1 cellular context compared by ENCODE assay signal in the genomic region with DNA sequence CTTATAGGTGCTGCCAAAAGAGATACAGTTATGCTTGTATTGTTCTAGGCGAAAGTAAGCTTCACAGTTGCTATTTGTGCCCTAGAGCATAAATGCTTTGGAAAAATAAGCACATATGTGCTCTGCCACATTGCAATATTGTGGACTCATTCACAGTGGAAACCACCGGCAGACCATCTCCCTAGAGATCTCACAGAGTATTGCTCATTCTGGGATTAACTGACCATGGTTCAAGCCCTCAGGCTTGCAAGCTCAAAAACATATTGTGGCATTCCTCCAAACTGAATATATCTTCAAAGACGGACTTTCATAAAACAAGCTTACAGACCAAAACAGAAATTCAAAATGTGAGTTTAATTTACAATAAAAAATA.
TF ChIP-seq lines count a peak whose summit lies in the region.

No MANE protein-coding gene starts in this region.

TF ChIP-seq in GM12878, 131 proteins besides CTCF, POLR2A, EP300 and RAD21 (continued from another document):
- TF ChIP-seq, protein P1, sequence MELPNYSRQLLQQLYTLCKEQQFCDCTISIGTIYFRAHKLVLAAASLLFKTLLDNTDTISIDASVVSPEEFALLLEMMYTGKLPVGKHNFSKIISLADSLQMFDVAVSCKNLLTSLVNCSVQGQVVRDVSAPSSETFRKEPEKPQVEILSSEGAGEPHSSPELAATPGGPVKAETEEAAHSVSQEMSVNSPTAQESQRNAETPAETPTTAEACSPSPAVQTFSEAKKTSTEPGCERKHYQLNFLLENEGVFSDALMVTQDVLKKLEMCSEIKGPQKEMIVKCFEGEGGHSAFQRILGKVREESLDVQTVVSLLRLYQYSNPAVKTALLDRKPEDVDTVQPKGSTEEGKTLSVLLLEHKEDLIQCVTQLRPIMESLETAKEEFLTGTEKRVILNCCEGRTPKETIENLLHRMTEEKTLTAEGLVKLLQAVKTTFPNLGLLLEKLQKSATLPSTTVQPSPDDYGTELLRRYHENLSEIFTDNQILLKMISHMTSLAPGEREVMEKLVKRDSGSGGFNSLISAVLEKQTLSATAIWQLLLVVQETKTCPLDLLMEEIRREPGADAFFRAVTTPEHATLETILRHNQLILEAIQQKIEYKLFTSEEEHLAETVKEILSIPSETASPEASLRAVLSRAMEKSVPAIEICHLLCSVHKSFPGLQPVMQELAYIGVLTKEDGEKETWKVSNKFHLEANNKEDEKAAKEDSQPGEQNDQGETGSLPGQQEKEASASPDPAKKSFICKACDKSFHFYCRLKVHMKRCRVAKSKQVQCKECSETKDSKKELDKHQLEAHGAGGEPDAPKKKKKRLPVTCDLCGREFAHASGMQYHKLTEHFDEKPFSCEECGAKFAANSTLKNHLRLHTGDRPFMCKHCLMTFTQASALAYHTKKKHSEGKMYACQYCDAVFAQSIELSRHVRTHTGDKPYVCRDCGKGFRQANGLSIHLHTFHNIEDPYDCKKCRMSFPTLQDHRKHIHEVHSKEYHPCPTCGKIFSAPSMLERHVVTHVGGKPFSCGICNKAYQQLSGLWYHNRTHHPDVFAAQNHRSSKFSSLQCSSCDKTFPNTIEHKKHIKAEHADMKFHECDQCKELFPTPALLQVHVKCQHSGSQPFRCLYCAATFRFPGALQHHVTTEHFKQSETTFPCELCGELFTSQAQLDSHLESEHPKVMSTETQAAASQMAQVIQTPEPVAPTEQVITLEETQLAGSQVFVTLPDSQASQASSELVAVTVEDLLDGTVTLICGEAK (IDR thresholded peaks at IDR 0.05; ENCODE audit: borderline replicate concordance): no peak
- TF ChIP-seq ZNF687 (IDR thresholded peaks at IDR 0.05): no peak
- TF ChIP-seq, protein P2, sequence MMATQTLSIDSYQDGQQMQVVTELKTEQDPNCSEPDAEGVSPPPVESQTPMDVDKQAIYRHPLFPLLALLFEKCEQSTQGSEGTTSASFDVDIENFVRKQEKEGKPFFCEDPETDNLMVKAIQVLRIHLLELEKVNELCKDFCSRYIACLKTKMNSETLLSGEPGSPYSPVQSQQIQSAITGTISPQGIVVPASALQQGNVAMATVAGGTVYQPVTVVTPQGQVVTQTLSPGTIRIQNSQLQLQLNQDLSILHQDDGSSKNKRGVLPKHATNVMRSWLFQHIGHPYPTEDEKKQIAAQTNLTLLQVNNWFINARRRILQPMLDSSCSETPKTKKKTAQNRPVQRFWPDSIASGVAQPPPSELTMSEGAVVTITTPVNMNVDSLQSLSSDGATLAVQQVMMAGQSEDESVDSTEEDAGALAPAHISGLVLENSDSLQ (IDR thresholded peaks at IDR 0.05): no peak
- no peak for TF ChIP-seq YY1 (IDR thresholded peaks at IDR 0.05; ENCODE audit: low read depth, low read length)
